ENCODE assay signal across 8 cellular contexts in genomic region chr22:19480173-19480568, GRCh38. TPM values are rescaled to one million over a fixed set of nuclear protein-coding genes. Genes with fewer than 3 reads are reported as not detected.
DNase-seq lines count a peak whose midpoint lies in the region; ATAC-seq and TF ChIP-seq lines count a peak whose summit lies in the region.

No MANE protein-coding gene starts in this region.

- CTCF ChIA-PET in SK-N-SH (lab: Yijun Ruan, JAX), result interaction anchor here (1.0 to 3.0 kb wide), 4 partner anchors 150 to 336 kb away, joined by 3 to 17 read pairs (median 5); partner anchors contain the start of gene ESS2

- peak overlapping the region; percentile 89 for H2AFZ ChIP-seq in SK-N-SH (ENCODE audit: low read depth)
- H2AFZ ChIP-seq in smooth muscle cell (ENCODE audit: low read depth), result peak overlapping the region; percentile 97

- H3K4me3 ChIP-seq in SK-N-SH (ENCODE audit: low read depth in 2 of 2, low read length in 1 of 2), result peak overlapping the region; percentile 94 to 95
- peak overlapping the region; percentile 76 to 93 (median 82) for H3K4me3 ChIP-seq in Peyer's patch
- H3K4me3 ChIP-seq in foreskin fibroblast (ENCODE audit: low read depth in 1 of 2, low read length in 2 of 2), result peak overlapping the region; percentile 80 to 89
- H3K4me3 ChIP-seq in smooth muscle cell, result peak overlapping the region; percentile 91

- no peak for DNase-seq in SK-N-SH
- no peak for DNase-seq in Peyer's patch
- DNase-seq in foreskin fibroblast, result no peak
- no peak for DNase-seq in smooth muscle cell (lab: John Stamatoyannopoulos, UW; ENCODE audit: unreplicated experiment)
- DNase-seq in cortex of kidney (lab: John Stamatoyannopoulos, UW), result no peak
- no peak for DNase-seq in GM19240 (ENCODE audit: insufficient read length, low spot score)
- no peak for DNase-seq in AG08396 (ENCODE audit: low spot score)

- H3K4me2 ChIP-seq in SK-N-SH (peak overlapping the region; percentile 80), smooth muscle cell (peak overlapping the region; percentile 87)

- TF ChIP-seq POLR2A in Peyer's patch (IDR thresholded peaks at IDR 0.05), result no peak

- H3F3A ChIP-seq in SK-N-SH (replicated peaks; ENCODE audit: insufficient read depth), result peaks cover 4% of the 10 kb centered on the region
- no peaks in the 10 kb centered on the region for H3F3A ChIP-seq in smooth muscle cell (ENCODE audit: low read depth)

- TF ChIP-seq CTCF in SK-N-SH (IDR thresholded peaks at IDR 0.05) (no peak), Peyer's patch (IDR thresholded peaks at IDR 0.05) (no peak), foreskin fibroblast (IDR thresholded peaks at IDR 0.05; ENCODE audit: low read depth, low read length) (no peak), smooth muscle cell (IDR thresholded peaks at IDR 0.05; ENCODE audit: borderline replicate concordance, insufficient read depth, poor library complexity, severe bottlenecking) (no peak)

- POLR2A ChIA-PET in SK-N-SH (lab: Yijun Ruan, JAX), result interaction anchor here (1.0 to 1.5 kb wide), 2 partner anchors 49 to 72 kb away, joined by 4 to 7 read pairs; partner anchors contain the start of gene HIRA

- H3K9ac ChIP-seq in SK-N-SH (peak overlapping the region; percentile 91; the same call in 1 of the 2 replicates), smooth muscle cell (ENCODE audit: low read depth) (peak overlapping the region; percentile 50)

- H4K20me1 ChIP-seq in SK-N-SH (ENCODE audit: insufficient read depth) (peaks cover 30% of the 10 kb centered on the region), smooth muscle cell (ENCODE audit: low read depth) (peaks cover 33% of the 10 kb centered on the region)

- H3K27me3 ChIP-seq in SK-N-SH (ENCODE audit: insufficient read depth) (no peaks in the 10 kb centered on the region), Peyer's patch (no peaks in the 10 kb centered on the region), smooth muscle cell (ENCODE audit: low read depth) (no peaks in the 10 kb centered on the region)

- H3K27ac ChIP-seq in SK-N-SH (ENCODE audit: low read depth in 2 of 2, low read length in 1 of 2) (no peak overlapping the region), Peyer's patch (peak overlapping the region in 1 of 4 donors; percentile 85), smooth muscle cell (ENCODE audit: low read depth) (no peak overlapping the region)

- H3K9me3 ChIP-seq in SK-N-SH, result no peaks in the 10 kb centered on the region
- H3K9me3 ChIP-seq in Peyer's patch, result no peaks in the 10 kb centered on the region
- no peaks in the 10 kb centered on the region for H3K9me3 ChIP-seq in smooth muscle cell (replicated peaks; ENCODE audit: low read depth)

- peaks cover 5 to 16% of the 10 kb centered on the region in 2 experiments; a peak in 3 of 4 replicates for H3K4me1 ChIP-seq in SK-N-SH (ENCODE audit: control insufficient read depth in 1 of 2, insufficient read depth in 2 of 2, low read depth in 1 of 2, low read length in 1 of 2)
- peaks cover 0 to 21% (median 6%) of the 10 kb centered on the region in 4 donors for H3K4me1 ChIP-seq in Peyer's patch
- H3K4me1 ChIP-seq in smooth muscle cell (ENCODE audit: low read depth), result peaks cover 18% of the 10 kb centered on the region

- H3K36me3 ChIP-seq in SK-N-SH (replicated peaks in 1 of 2; ENCODE audit: control insufficient read depth in 1 of 2, insufficient read depth in 2 of 2, low read length in 1 of 2) (peaks cover 11 to 12% of the 10 kb centered on the region in 2 experiments), Peyer's patch (peaks cover 0 to 2% (median 0%) of the 10 kb centered on the region in 3 donors), smooth muscle cell (ENCODE audit: low read depth) (no peaks in the 10 kb centered on the region)

- no peak for TF ChIP-seq EP300 in SK-N-SH (IDR thresholded peaks at IDR 0.05; ENCODE audit: borderline replicate concordance in 1 of 2, low read depth in 1 of 2, low read length in 1 of 2)

- TF ChIP-seq RAD21 in SK-N-SH (IDR thresholded peaks at IDR 0.05; ENCODE audit: low read length), result no peak

- WGBS in SK-N-SH (ENCODE audit: low lambda C conversion rate), result under 1% methylated on average over 11 of the region's 15 CpGs
- WGBS in smooth muscle cell (ENCODE audit: low lambda C conversion rate), result 4% methylated on average over 3 of the region's 15 CpGs

- H3K9me2 ChIP-seq in SK-N-SH, result no peaks in the 10 kb centered on the region

- H3K79me2 ChIP-seq in SK-N-SH (ENCODE audit: insufficient read depth) (peaks cover 63% of the 10 kb centered on the region), smooth muscle cell (ENCODE audit: low read depth) (peaks cover 43% of the 10 kb centered on the region)

- no peak for ATAC-seq in SK-N-SH treated with all-trans-retinoic acid at 6 μM for 48 hours

TF ChIP-seq in SK-N-SH, 30 proteins besides CTCF, POLR2A, EP300 and RAD21 (continues in another document):
- no peak for TF ChIP-seq ELF1 (IDR thresholded peaks at IDR 0.05)
- no peak for TF ChIP-seq TEAD4 (IDR thresholded peaks at IDR 0.05; ENCODE audit: borderline replicate concordance, insufficient read depth)
- no peak for TF ChIP-seq USF1 (IDR thresholded peaks at IDR 0.05; ENCODE audit: borderline replicate concordance, low read depth)
- no peak for TF ChIP-seq RXRA (IDR thresholded peaks at IDR 0.05; ENCODE audit: borderline replicate concordance, low read depth)
- TF ChIP-seq FOXJ3 (CRISPR knock-in tag; IDR thresholded peaks at IDR 0.05), result no peak
- no peak for TF ChIP-seq JUND (IDR thresholded peaks at IDR 0.05)
- no peak for TF ChIP-seq YY1 (IDR thresholded peaks at IDR 0.05; ENCODE audit: low read depth)

TF ChIP-seq in SK-N-SH treated with all-trans-retinoic acid at 6 μM for 48 hours, 23 proteins besides CTCF, POLR2A, EP300 and RAD21 (continues in another document):
- TF ChIP-seq ZFP30 (CRISPR knock-in tag; IDR thresholded peaks at IDR 0.05) (no peak), ISL1 (CRISPR knock-in tag; IDR thresholded peaks at IDR 0.05) (no peak), PPARA (CRISPR knock-in tag; IDR thresholded peaks at IDR 0.05; ENCODE audit: borderline replicate concordance) (no peak), ZNF8 (CRISPR knock-in tag; IDR thresholded peaks at IDR 0.05) (no peak), TCF4 (CRISPR knock-in tag; IDR thresholded peaks at IDR 0.05; ENCODE audit: borderline replicate concordance) (no peak)
- TF ChIP-seq, protein P1, sequence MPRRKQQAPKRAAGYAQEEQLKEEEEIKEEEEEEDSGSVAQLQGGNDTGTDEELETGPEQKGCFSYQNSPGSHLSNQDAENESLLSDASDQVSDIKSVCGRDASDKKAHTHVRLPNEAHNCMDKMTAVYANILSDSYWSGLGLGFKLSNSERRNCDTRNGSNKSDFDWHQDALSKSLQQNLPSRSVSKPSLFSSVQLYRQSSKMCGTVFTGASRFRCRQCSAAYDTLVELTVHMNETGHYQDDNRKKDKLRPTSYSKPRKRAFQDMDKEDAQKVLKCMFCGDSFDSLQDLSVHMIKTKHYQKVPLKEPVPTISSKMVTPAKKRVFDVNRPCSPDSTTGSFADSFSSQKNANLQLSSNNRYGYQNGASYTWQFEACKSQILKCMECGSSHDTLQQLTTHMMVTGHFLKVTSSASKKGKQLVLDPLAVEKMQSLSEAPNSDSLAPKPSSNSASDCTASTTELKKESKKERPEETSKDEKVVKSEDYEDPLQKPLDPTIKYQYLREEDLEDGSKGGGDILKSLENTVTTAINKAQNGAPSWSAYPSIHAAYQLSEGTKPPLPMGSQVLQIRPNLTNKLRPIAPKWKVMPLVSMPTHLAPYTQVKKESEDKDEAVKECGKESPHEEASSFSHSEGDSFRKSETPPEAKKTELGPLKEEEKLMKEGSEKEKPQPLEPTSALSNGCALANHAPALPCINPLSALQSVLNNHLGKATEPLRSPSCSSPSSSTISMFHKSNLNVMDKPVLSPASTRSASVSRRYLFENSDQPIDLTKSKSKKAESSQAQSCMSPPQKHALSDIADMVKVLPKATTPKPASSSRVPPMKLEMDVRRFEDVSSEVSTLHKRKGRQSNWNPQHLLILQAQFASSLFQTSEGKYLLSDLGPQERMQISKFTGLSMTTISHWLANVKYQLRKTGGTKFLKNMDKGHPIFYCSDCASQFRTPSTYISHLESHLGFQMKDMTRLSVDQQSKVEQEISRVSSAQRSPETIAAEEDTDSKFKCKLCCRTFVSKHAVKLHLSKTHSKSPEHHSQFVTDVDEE (CRISPR knock-in tag; IDR thresholded peaks at IDR 0.05), result no peak

RNA-seq across cellular contexts. Expression of gene CDC45, which starts 0.5 kb away (rescaled TPM):
- 23.6 and 26.4 TPM in 2 replicates for polyA plus RNA-seq in SK-N-SH (2012; rRNA removed)
- 21.2 and 22.9 TPM in 2 replicates for polyA plus RNA-seq in SK-N-SH (2012; cell fraction: cytosol; rRNA removed)
- 37.9 and 38.2 TPM in 2 replicates for polyA plus RNA-seq in SK-N-SH (2012; cell fraction: nucleus; rRNA removed)
- 10 to 100 TPM in 1 of 4 donors, 1 to 10 TPM in 2, not detected in 1; 3.2 to 28.9 (median 7.5) TPM for total RNA-seq in Peyer's patch
- total RNA-seq in smooth muscle cell, result 9.7 and 13.7 TPM in 2 replicates
- 6.6 and 9.3 TPM in 2 replicates for polyA plus RNA-seq in smooth muscle cell

RNA-seq across cellular contexts. Expression of gene UFD1, which starts 1.2 kb away (rescaled TPM):
- polyA plus RNA-seq in SK-N-SH (2012; rRNA removed), result 111 and 122 TPM in 2 replicates
- polyA plus RNA-seq in SK-N-SH (2012; cell fraction: cytosol; rRNA removed), result 91.4 and 107 TPM in 2 replicates
- 84.4 and 109 TPM in 2 replicates for polyA plus RNA-seq in SK-N-SH (2012; cell fraction: nucleus; rRNA removed)
- total RNA-seq in Peyer's patch, result 10 to 100 TPM; 39.2 to 74.3 (median 43.5) TPM
- total RNA-seq in smooth muscle cell, result 48.1 and 64.1 TPM in 2 replicates
- polyA plus RNA-seq in smooth muscle cell, result 99.5 and 111 TPM in 2 replicates

RNA-seq across cellular contexts. Expression of gene C22orf39, which starts 32.7 kb away (rescaled TPM):
- polyA plus RNA-seq in SK-N-SH (2012; rRNA removed), result 17.7 and 22.2 TPM in 2 replicates
- polyA plus RNA-seq in SK-N-SH (2012; cell fraction: cytosol; rRNA removed), result 21.1 and 21.7 TPM in 2 replicates
- polyA plus RNA-seq in SK-N-SH (2012; cell fraction: nucleus; rRNA removed), result 11.1 and 14.0 TPM in 2 replicates
- 10 to 100 TPM; 46.8 to 47.9 (median 47.1) TPM for total RNA-seq in Peyer's patch
- total RNA-seq in smooth muscle cell, result 16.5 and 23.0 TPM in 2 replicates
- polyA plus RNA-seq in smooth muscle cell, result 20.8 and 29.5 TPM in 2 replicates

RNA-seq across cellular contexts. Expression of gene CLDN5, which starts 44.0 kb away (rescaled TPM):
- polyA plus RNA-seq in SK-N-SH (2012; rRNA removed) (not detected in 2 replicates), smooth muscle cell (0.11 TPM in 1 of 2 replicates, not detected in the other)
- polyA plus RNA-seq in SK-N-SH (2012; cell fraction: cytosol; rRNA removed), result not detected in 2 replicates
- not detected in 2 replicates for polyA plus RNA-seq in SK-N-SH (2012; cell fraction: nucleus; rRNA removed)
- total RNA-seq in Peyer's patch (10 to 100 TPM; 27.0 to 67.0 (median 34.1) TPM), smooth muscle cell (not detected in 2 replicates)

RNA-seq across cellular contexts. Expression of gene MRPL40, which starts 47.8 kb away (rescaled TPM):
- polyA plus RNA-seq in SK-N-SH (2012; rRNA removed) (34.9 and 35.7 TPM in 2 replicates), smooth muscle cell (52.9 and 54.8 TPM in 2 replicates)
- polyA plus RNA-seq in SK-N-SH (2012; cell fraction: cytosol; rRNA removed), result 40.6 and 43.4 TPM in 2 replicates
- polyA plus RNA-seq in SK-N-SH (2012; cell fraction: nucleus; rRNA removed), result 12.7 and 17.4 TPM in 2 replicates
- total RNA-seq in Peyer's patch (10 to 100 TPM in 2 of 4 donors, 1 to 10 TPM in 2; 7.0 to 27.2 (median 10.2) TPM), smooth muscle cell (18.1 and 30.4 TPM in 2 replicates)
